1 cellular context compared by ENCODE assay signal in the genomic region with DNA sequence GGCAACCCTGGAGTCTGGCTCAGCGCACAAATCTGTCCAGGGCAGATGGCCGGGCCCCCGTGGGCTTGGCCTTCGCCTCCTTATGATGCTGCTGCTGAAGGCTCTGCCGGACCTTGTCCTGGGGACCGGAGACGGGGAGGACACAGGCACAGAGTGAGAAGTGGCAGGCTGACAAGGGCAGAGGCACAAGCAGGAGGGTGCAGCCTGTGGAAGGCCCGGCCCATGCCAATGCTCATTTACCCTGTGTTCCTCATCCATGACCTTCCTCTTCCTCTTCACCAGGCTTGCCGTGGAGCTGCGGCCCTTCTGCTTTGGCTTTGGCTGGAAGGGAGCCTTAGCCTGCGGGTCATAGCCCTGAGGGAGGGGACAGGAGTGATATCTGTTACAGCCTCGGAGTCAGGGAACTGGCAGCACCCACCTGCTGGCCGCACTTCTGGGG.
A peak's percentile ranks its signal among the peaks of the same experiment; 100 is the strongest.
TF ChIP-seq lines count a peak whose summit lies in the region.

No MANE protein-coding gene starts in this region.

TF ChIP-seq in HepG2, 621 proteins besides CTCF, POLR2A, EP300 and RAD21:
- TF ChIP-seq ZNF143 (CRISPR knock-in tag; IDR thresholded peaks at IDR 0.05) = no peak
- no peak for TF ChIP-seq ZMYM3 (CRISPR knock-in tag; IDR thresholded peaks at IDR 0.05)
- TF ChIP-seq, protein P1, sequence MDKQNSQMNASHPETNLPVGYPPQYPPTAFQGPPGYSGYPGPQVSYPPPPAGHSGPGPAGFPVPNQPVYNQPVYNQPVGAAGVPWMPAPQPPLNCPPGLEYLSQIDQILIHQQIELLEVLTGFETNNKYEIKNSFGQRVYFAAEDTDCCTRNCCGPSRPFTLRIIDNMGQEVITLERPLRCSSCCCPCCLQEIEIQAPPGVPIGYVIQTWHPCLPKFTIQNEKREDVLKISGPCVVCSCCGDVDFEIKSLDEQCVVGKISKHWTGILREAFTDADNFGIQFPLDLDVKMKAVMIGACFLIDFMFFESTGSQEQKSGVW (CRISPR knock-in tag; IDR thresholded peaks at IDR 0.05; ENCODE audit: borderline replicate concordance) = no peak
- TF ChIP-seq, protein P2, sequence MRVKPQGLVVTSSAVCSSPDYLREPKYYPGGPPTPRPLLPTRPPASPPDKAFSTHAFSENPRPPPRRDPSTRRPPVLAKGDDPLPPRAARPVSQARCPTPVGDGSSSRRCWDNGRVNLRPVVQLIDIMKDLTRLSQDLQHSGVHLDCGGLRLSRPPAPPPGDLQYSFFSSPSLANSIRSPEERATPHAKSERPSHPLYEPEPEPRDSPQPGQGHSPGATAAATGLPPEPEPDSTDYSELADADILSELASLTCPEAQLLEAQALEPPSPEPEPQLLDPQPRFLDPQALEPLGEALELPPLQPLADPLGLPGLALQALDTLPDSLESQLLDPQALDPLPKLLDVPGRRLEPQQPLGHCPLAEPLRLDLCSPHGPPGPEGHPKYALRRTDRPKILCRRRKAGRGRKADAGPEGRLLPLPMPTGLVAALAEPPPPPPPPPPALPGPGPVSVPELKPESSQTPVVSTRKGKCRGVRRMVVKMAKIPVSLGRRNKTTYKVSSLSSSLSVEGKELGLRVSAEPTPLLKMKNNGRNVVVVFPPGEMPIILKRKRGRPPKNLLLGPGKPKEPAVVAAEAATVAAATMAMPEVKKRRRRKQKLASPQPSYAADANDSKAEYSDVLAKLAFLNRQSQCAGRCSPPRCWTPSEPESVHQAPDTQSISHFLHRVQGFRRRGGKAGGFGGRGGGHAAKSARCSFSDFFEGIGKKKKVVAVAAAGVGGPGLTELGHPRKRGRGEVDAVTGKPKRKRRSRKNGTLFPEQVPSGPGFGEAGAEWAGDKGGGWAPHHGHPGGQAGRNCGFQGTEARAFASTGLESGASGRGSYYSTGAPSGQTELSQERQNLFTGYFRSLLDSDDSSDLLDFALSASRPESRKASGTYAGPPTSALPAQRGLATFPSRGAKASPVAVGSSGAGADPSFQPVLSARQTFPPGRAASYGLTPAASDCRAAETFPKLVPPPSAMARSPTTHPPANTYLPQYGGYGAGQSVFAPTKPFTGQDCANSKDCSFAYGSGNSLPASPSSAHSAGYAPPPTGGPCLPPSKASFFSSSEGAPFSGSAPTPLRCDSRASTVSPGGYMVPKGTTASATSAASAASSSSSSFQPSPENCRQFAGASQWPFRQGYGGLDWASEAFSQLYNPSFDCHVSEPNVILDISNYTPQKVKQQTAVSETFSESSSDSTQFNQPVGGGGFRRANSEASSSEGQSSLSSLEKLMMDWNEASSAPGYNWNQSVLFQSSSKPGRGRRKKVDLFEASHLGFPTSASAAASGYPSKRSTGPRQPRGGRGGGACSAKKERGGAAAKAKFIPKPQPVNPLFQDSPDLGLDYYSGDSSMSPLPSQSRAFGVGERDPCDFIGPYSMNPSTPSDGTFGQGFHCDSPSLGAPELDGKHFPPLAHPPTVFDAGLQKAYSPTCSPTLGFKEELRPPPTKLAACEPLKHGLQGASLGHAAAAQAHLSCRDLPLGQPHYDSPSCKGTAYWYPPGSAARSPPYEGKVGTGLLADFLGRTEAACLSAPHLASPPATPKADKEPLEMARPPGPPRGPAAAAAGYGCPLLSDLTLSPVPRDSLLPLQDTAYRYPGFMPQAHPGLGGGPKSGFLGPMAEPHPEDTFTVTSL (CRISPR knock-in tag; IDR thresholded peaks at IDR 0.05; ENCODE audit: borderline replicate concordance) = no peak
- peak; percentile 65 for TF ChIP-seq AGO2 (optimal IDR thresholded peaks at IDR 0.05; ENCODE audit: low read depth, low read length)
- TF ChIP-seq SPEN (CRISPR knock-in tag; IDR thresholded peaks at IDR 0.05; ENCODE audit: low read depth) = no peak
TF ChIP-seq in HepG2: peak in this region for 1.
